Comparison of ENCODE assay signal across 34 cellular contexts in the genomic region with DNA sequence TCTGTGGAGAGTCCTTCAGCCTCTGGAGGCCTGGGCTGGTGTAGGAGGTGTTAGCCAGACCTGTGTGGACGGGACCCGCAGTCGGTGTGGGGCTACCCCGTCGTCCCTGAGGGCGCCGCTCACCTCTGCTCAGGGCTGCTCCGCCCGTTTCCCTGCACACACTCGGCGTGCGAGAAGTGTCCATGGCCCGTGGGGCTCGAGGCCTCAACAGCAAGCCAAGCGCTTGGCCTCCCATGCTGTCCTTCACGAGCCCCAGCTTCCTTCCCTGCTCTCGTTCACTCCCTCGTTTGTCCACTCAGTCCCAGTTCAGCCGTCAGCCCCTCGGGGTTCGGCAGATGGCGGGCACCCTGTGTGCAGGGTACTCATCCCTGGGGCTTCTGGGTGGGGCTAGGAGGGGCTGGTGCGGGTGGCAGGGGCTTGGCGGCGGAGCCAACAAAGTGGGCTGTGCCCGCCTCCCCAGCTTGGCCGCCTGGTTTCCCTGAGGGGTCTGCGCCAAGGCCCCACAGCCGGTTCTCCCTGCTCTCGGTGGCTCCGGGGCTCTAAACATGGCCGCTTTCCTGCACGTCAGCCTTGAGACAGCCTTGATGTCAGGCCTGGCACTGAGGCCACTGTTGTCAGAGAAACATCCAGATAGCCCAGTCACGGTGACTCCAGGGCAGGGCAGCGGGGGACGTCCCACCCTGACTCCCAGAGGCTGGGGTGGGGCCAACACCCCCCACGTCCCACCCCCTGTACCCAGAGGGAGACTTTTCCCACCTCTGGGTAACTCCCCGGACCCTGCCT. TPM values are rescaled to one million over a fixed set of nuclear protein-coding genes. Genes with fewer than 3 reads are reported as not detected.
"Had no signal": no experiment of that assay in that cellular context is flagged by ENCODE, and none has a peak within 500 bp of the region (broad histone marks: within the 10 kb centered on the region; RNA-seq: fewer than 3 reads in every experiment).

No MANE protein-coding gene starts in this region.

- H3K4me1 Mint-ChIP-seq: activated B cell treated with CpG ODN at 0.5 μM for 24 hours; activated naive CD4-positive, alpha-beta T cell treated with anti-CD3 and anti-CD28 coated beads, Interleukin-2, amount 50 U/mL, for 24 hours; activated naive CD8-positive, alpha-beta T cell treated with anti-CD3 and anti-CD28 coated beads, Interleukin-2, amount 10 ng/mL, durations not matched to agents 7 days and 5 days; central memory CD8-positive, alpha-beta T cell; T-cell had no signal

- H3K36me3 ChIP-seq: ascending aorta, brain microvascular endothelial cell, esophagus muscularis mucosa, gastrocnemius medialis, WERI-Rb-1 had no signal

- ATAC-seq: activated CD4-positive, CD25-positive, alpha-beta regulatory T cell treated with anti-CD3 and anti-CD28 coated beads, Interleukin-2, amount 50 U/mL, for 24 hours; activated CD8-positive, alpha-beta T cell treated with anti-CD3 and anti-CD28 coated beads for 36 hours; activated T-cell treated with anti-CD3 and anti-CD28 coated beads, Interleukin-2, amount 50 U/mL, for 4 hours; effector memory CD8-positive, alpha-beta T cell; foreskin keratinocyte; gastrocnemius medialis; T-cell had no signal

- H3K9me3 ChIP-seq: ascending aorta, esophagus muscularis mucosa, gastrocnemius medialis had no signal

- FAIRE-seq: colon had no signal

- H3K27me3 ChIP-seq: ascending aorta, brain microvascular endothelial cell had no signal

- H3K27ac Mint-ChIP-seq: activated B cell treated with CpG ODN at 0.5 μM for 24 hours; activated CD8-positive, alpha-beta T cell treated with anti-CD3 and anti-CD28 coated beads for 36 hours; activated naive CD4-positive, alpha-beta T cell treated with anti-CD3 and anti-CD28 coated beads for 36 hours; activated naive CD4-positive, alpha-beta T cell treated with anti-CD3 and anti-CD28 coated beads, Interleukin-2, amount 50 U/mL, for 24 hours; activated naive CD8-positive, alpha-beta T cell treated with anti-CD3 and anti-CD28 coated beads, Interleukin-2, amount 10 ng/mL, durations not matched to agents 7 days and 5 days; activated T-helper 2 cell treated with anti-CD3 and anti-CD28 coated beads, Interferon-gamma antibody, Interleukin-2, Interleukin-4, amounts not matched to agents 10 μg/mL and 5 μg/mL and 100 μg/mL, durations not matched to agents 14 hours and 24 hours and 36 hours; T-cell; T-helper 1 cell treated with Interleukin-12 subunit alpha and Interleukin-12 subunit beta and Interleukin-4 antibody, amounts not matched to agents 30 μg/mL and 1 μg/mL, for 36 hours; T-helper 2 cell treated with Interferon-gamma antibody and Interleukin-4, amounts not matched to agents 5 μg/mL and 100 μg/mL, for 36 hours had no signal

- H3K4me3 Mint-ChIP-seq: activated B cell treated with CpG ODN at 0.5 μM for 24 hours; activated CD8-positive, alpha-beta T cell treated with anti-CD3 and anti-CD28 coated beads for 36 hours; activated naive CD4-positive, alpha-beta T cell treated with anti-CD3 and anti-CD28 coated beads for 36 hours; activated naive CD4-positive, alpha-beta T cell treated with anti-CD3 and anti-CD28 coated beads, Interleukin-2, amount 50 U/mL, for 24 hours; activated naive CD8-positive, alpha-beta T cell treated with anti-CD3 and anti-CD28 coated beads, Interleukin-2, amount 10 ng/mL, durations not matched to agents 7 days and 5 days; activated T-cell treated with anti-CD3 and anti-CD28 coated beads, Interleukin-2, amount 50 U/mL, for 4 hours; effector memory CD8-positive, alpha-beta T cell; T-cell; T-helper 1 cell treated with Interleukin-12 subunit alpha and Interleukin-12 subunit beta and Interleukin-4 antibody, amounts not matched to agents 30 μg/mL and 1 μg/mL, for 36 hours; T-helper 2 cell treated with Interferon-gamma antibody and Interleukin-4, amounts not matched to agents 5 μg/mL and 100 μg/mL, for 36 hours had no signal

- H3K27me3 Mint-ChIP-seq: activated B cell treated with CpG ODN at 0.5 μM for 24 hours; activated CD8-positive, alpha-beta T cell treated with anti-CD3 and anti-CD28 coated beads for 36 hours; activated naive CD4-positive, alpha-beta T cell treated with anti-CD3 and anti-CD28 coated beads, Interleukin-2, amount 50 U/mL, for 24 hours; activated naive CD8-positive, alpha-beta T cell treated with anti-CD3 and anti-CD28 coated beads, Interleukin-2, amount 10 ng/mL, durations not matched to agents 7 days and 5 days; central memory CD8-positive, alpha-beta T cell had no signal

- H3K27ac ChIP-seq: ascending aorta, brain microvascular endothelial cell, esophagus muscularis mucosa, foreskin keratinocyte, gastrocnemius medialis, WERI-Rb-1 had no signal

- H3K4me3 ChIP-seq: ascending aorta, esophagus muscularis mucosa, gastrocnemius medialis had no signal

- H3K4me1 ChIP-seq: foreskin keratinocyte, gastrocnemius medialis had no signal

- H3K36me3 Mint-ChIP-seq: activated naive CD4-positive, alpha-beta T cell treated with anti-CD3 and anti-CD28 coated beads, Interleukin-2, amount 50 U/mL, for 24 hours; activated naive CD8-positive, alpha-beta T cell treated with anti-CD3 and anti-CD28 coated beads, Interleukin-2, amount 10 ng/mL, durations not matched to agents 7 days and 5 days; T-cell had no signal

- DNase-seq: activated B cell treated with CpG ODN at 0.5 μM for 24 hours; activated CD4-positive, alpha-beta T cell treated with anti-CD3 and anti-CD28 coated beads for 48 hours; activated CD4-positive, alpha-beta T cell treated with anti-CD3 and anti-CD28 coated beads, Interleukin-2, amount 50 U/mL, for 1 hour; activated CD4-positive, alpha-beta T cell treated with anti-CD3 and anti-CD28 coated beads, Interleukin-2, amount 50 U/mL, for 48 hours; activated CD8-positive, alpha-beta memory T cell treated with anti-CD3 and anti-CD28 coated beads for 24 hours; activated CD8-positive, alpha-beta T cell treated with anti-CD3 and anti-CD28 coated beads for 36 hours; activated effector memory CD4-positive, alpha-beta T cell treated with anti-CD3 and anti-CD28 coated beads, Interleukin-2, amount 50 U/mL, for 16 hours; activated naive CD4-positive, alpha-beta T cell treated with anti-CD3 and anti-CD28 coated beads for 36 hours; activated naive CD8-positive, alpha-beta T cell treated with anti-CD3 and anti-CD28 coated beads, Interleukin-2, amount 10 ng/mL, durations not matched to agents 7 days and 5 days; activated T-cell treated with anti-CD3 and anti-CD28 coated beads, Interleukin-2, amount 50 U/mL, for 4 hours; brain microvascular endothelial cell; cortex of kidney; dermis blood vessel endothelial cell; effector CD4-positive, alpha-beta T cell; effector memory CD8-positive, alpha-beta T cell; erythroblast; foreskin keratinocyte; gastrocnemius medialis; glutamatergic neuron; SW 1271; T-cell; T1000; WERI-Rb-1 had no signal

RNA-seq across cellular contexts. Expression of a gene that starts 3.3 kb away (rescaled TPM):
- total RNA-seq: activated B cell treated with CpG ODN at 0.5 μM for 24 hours; activated CD8-positive, alpha-beta T cell treated with anti-CD3 and anti-CD28 coated beads for 36 hours; activated naive CD4-positive, alpha-beta T cell treated with anti-CD3 and anti-CD28 coated beads for 36 hours; activated naive CD8-positive, alpha-beta T cell treated with anti-CD3 and anti-CD28 coated beads, Interleukin-2, amount 10 ng/mL, durations not matched to agents 7 days and 5 days; activated T-helper 2 cell treated with anti-CD3 and anti-CD28 coated beads, Interferon-gamma antibody, Interleukin-2, Interleukin-4, amounts not matched to agents 10 μg/mL and 5 μg/mL and 100 μg/mL, durations not matched to agents 14 hours and 24 hours and 36 hours; ascending aorta; bronchial epithelial cell; cardiac septum; dermis blood vessel endothelial cell; esophagus muscularis mucosa; foreskin keratinocyte; gastrocnemius medialis had no signal
- polyA plus RNA-seq: foreskin keratinocyte had no signal

RNA-seq across cellular contexts. Expression of a gene that starts 41.5 kb away (rescaled TPM):
- total RNA-seq: activated B cell treated with CpG ODN at 0.5 μM for 24 hours; activated CD8-positive, alpha-beta T cell treated with anti-CD3 and anti-CD28 coated beads for 36 hours; activated naive CD4-positive, alpha-beta T cell treated with anti-CD3 and anti-CD28 coated beads for 36 hours; activated naive CD8-positive, alpha-beta T cell treated with anti-CD3 and anti-CD28 coated beads, Interleukin-2, amount 10 ng/mL, durations not matched to agents 7 days and 5 days; activated T-helper 2 cell treated with anti-CD3 and anti-CD28 coated beads, Interferon-gamma antibody, Interleukin-2, Interleukin-4, amounts not matched to agents 10 μg/mL and 5 μg/mL and 100 μg/mL, durations not matched to agents 14 hours and 24 hours and 36 hours; bronchial epithelial cell; dermis blood vessel endothelial cell; foreskin keratinocyte had no signal
- polyA plus RNA-seq: foreskin keratinocyte had no signal
